Comparison of ENCODE assay signal across 16 cellular contexts in the genomic region with DNA sequence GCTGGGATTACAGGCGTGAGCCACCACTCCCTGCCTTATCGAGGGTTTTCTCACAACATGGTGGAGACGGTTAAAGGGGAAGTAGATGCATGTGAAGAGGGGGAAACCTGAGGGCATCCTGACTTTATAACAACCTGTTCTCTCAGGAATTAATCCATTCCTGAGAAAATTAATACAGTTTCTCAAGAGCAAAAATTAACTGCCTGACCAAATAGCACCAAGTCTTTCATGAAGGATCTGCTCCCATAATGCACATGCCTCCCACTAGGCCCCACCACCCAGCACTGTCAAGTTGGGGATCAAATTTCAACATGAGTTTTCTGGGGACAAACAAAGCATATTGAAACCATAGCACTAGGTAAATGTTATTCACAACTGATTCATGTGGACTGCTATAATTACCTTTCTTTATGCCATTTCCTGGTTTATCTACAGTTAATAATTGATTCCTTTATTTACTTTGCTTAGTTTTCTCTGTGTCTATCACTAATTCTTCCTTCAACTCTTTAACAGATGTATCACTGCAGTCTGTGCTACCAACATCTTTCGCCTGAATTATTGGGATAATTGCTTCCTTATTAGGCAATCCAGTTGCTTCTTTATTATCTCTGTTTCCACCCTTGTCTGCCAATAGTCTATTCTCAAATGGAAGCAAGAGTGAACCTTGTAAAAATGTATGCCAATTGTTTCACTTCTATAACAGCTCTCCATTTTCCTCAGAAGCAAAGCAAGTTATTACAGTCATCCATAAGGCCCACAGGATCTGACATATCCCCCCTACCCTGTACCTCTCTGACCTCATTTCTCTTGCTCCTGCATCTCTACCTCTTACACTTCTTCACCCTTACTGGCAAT. TPM values are rescaled to one million over a fixed set of nuclear protein-coding genes. Genes with fewer than 3 reads are reported as not detected.
DNase-seq lines count a peak whose midpoint lies in the region; ATAC-seq, FAIRE-seq and TF ChIP-seq lines count a peak whose summit lies in the region.
"Had no signal": no experiment of that assay in that cellular context is flagged by ENCODE, and none has a peak within 500 bp of the region (broad histone marks: within the 10 kb centered on the region; RNA-seq: fewer than 3 reads in every experiment).

No MANE protein-coding gene starts in this region.

- peaks cover 35% of the 10 kb centered on the region for H3K4me1 ChIP-seq in HepG2 (ENCODE audit: insufficient read depth, low read length)
- H3K4me1 ChIP-seq in CD8-positive, alpha-beta memory T cell (ENCODE audit: insufficient read depth, low read length), result no peaks in the 10 kb centered on the region
- H3K4me1 ChIP-seq: parathyroid adenoma had no signal

- peak overlapping the region; percentile 48 for H3K9ac ChIP-seq in HepG2 (ENCODE audit: insufficient read depth, low read depth, low read length)
- H3K9ac ChIP-seq: parathyroid adenoma had no signal

- no TSS peak for BruUV-seq in HepG2 (replicated peaks; lab: Mats Ljungman, UMichigan)

- ATAC-seq in HepG2, result peak; percentile 92
- no peak for ATAC-seq in HG03439 (IDR thresholded peaks at IDR 0.05; ENCODE audit: unreplicated experiment)

- no peaks in the 10 kb centered on the region for H3K79me2 ChIP-seq in HepG2 (ENCODE audit: insufficient read depth, low read length)
- H3K79me2 ChIP-seq: parathyroid adenoma had no signal

- POLR2A ChIA-PET in HepG2 (lab: Yijun Ruan, JAX), result no interaction called here
- POLR2A ChIA-PET in CD8-positive, alpha-beta memory T cell (lab: Charles Lee), result no interaction called here

- H3K27me3 Mint-ChIP-seq in osteocyte (ENCODE audit: unreplicated experiment), result no peaks in the 10 kb centered on the region
- peaks cover 4 to 13% of the 10 kb centered on the region in 2 donors for H3K27me3 Mint-ChIP-seq in CD8-positive, alpha-beta memory T cell
- H3K27me3 Mint-ChIP-seq: activated naive CD8-positive, alpha-beta T cell had no signal

- no peaks in the 10 kb centered on the region for H3K4me1 Mint-ChIP-seq in osteocyte (ENCODE audit: unreplicated experiment)
- no peaks in the 10 kb centered on the region for H3K4me1 Mint-ChIP-seq in CD8-positive, alpha-beta memory T cell

- H3K27ac ChIP-seq in HepG2 (ENCODE audit: extremely low read length, insufficient read depth, low read length), result peak overlapping the region; percentile 28
- no peak overlapping the region for H3K27ac ChIP-seq in CD8-positive, alpha-beta memory T cell (ENCODE audit: low read depth, low read length)
- H3K27ac ChIP-seq: parathyroid adenoma had no signal

- no peak overlapping the region for H3K27ac Mint-ChIP-seq in osteocyte (ENCODE audit: unreplicated experiment)
- no peak overlapping the region for H3K27ac Mint-ChIP-seq in CD8-positive, alpha-beta memory T cell
- H3K27ac Mint-ChIP-seq: activated naive CD8-positive, alpha-beta T cell had no signal

- CTCF ChIA-PET in HepG2 (lab: Yijun Ruan, JAX; ENCODE audit: low intra/inter-chr PET ratio, low total read pairs), result no interaction called here
- CTCF ChIA-PET in CD8-positive, alpha-beta memory T cell (lab: Charles Lee), result no interaction called here

- peak overlapping the region; percentile 36 for H3K4me2 ChIP-seq in HepG2 (ENCODE audit: low read depth, low read length)

- H3K9me3 Mint-ChIP-seq in osteocyte (ENCODE audit: unreplicated experiment), result no peaks in the 10 kb centered on the region
- H3K9me3 Mint-ChIP-seq in CD8-positive, alpha-beta memory T cell, result no peaks in the 10 kb centered on the region

- peak overlapping the region; percentile 35 for H2AFZ ChIP-seq in HepG2 (ENCODE audit: low read length)
- H2AFZ ChIP-seq: parathyroid adenoma had no signal

- 38% methylated on average over 4 of the region's 4 CpGs for WGBS in HepG2 (ENCODE audit: low lambda C conversion rate)

- DNase-seq in COLO668 (lab: John Stamatoyannopoulos, UW; ENCODE audit: unreplicated experiment) (peak; percentile 24), HT1080 (ENCODE audit: low read depth) (peak; percentile 3), RCC 7860 (ENCODE audit: low spot score) (peak; percentile 67), HepG2 (ENCODE audit: low spot score) (peak; percentile 83), osteocyte (ENCODE audit: extremely low spot score, unreplicated experiment) (no peak), NCI-H510A treated with DMSO at 0.1 percent for 48 hours (lab: John Stamatoyannopoulos, UW) (no peak)
- no peak for DNase-seq in CD8-positive, alpha-beta memory T cell
- DNase-seq: activated CD4-positive, CD25-positive, alpha-beta regulatory T cell treated with anti-CD3 and anti-CD28 coated beads, Interleukin-2, amount 50 U/mL, for 72 hours; activated CD8-positive, alpha-beta memory T cell treated with anti-CD3 and anti-CD28 coated beads, Interleukin-2, amount 50 U/mL, for 48 hours; DMS79 treated with DMSO at 0.1 percent for 48 hours; foreskin fibroblast; RPMI8226; T-helper 1 cell had no signal

- H3K4me3 ChIP-seq in HepG2 (replicated peaks in 1 of 3; ENCODE audit: insufficient read depth in 1 of 3, low read depth in 2 of 3, low read length in 3 of 3), result peak overlapping the region in 1 of 3 experiments; percentile 4; a peak in 1 of 6 replicates
- no peak overlapping the region for H3K4me3 ChIP-seq in CD8-positive, alpha-beta memory T cell (ENCODE audit: low read length)

- H3K27me3 ChIP-seq in HepG2 (ENCODE audit: control insufficient read depth in 1 of 2, insufficient read depth in 2 of 2, low read length in 2 of 2), result no peaks in the 10 kb centered on the region
- H3K27me3 ChIP-seq in CD8-positive, alpha-beta memory T cell (ENCODE audit: insufficient read depth, low read length, poor library complexity, severe bottlenecking), result no peaks in the 10 kb centered on the region

- TF ChIP-seq EP300 in HepG2 (IDR thresholded peaks at IDR 0.05; ENCODE audit: low read depth in 2 of 2, low read length in 2 of 2) (no peak), HepG2 (CRISPR knock-in tag; IDR thresholded peaks at IDR 0.05; ENCODE audit: borderline replicate concordance) (no peak)

- H3K36me3 ChIP-seq in HepG2 (replicated peaks in 1 of 2; ENCODE audit: control insufficient read depth in 1 of 2, insufficient read depth in 2 of 2, low read length in 2 of 2), result no peaks in the 10 kb centered on the region
- H3K36me3 ChIP-seq in CD8-positive, alpha-beta memory T cell (ENCODE audit: insufficient read depth, low read length), result no peaks in the 10 kb centered on the region

- TF ChIP-seq CTCF in HepG2 (CRISPR knock-in tag; IDR thresholded peaks at IDR 0.05) (no peak), osteocyte (IDR thresholded peaks at IDR 0.05) (no peak)

- no peak overlapping the region for H3K4me3 Mint-ChIP-seq in osteocyte (ENCODE audit: unreplicated experiment)
- no peak overlapping the region for H3K4me3 Mint-ChIP-seq in CD8-positive, alpha-beta memory T cell
- H3K4me3 Mint-ChIP-seq: activated naive CD8-positive, alpha-beta T cell had no signal

- no peaks in the 10 kb centered on the region for H3K36me3 Mint-ChIP-seq in osteocyte (ENCODE audit: unreplicated experiment)
- no peaks in the 10 kb centered on the region for H3K36me3 Mint-ChIP-seq in CD8-positive, alpha-beta memory T cell
- H3K36me3 Mint-ChIP-seq: activated naive CD8-positive, alpha-beta T cell had no signal

- FAIRE-seq in RCC 7860 (lab: Jason Lieb, UNC) (peak; percentile 40), HepG2 (lab: Jason Lieb, UNC) (peak; percentile 30)

- in situ Hi-C loops in HepG2 (cut with HindIII; ENCODE audit: extremely low pct_ligation_motif_present, low pct_unique_long_range_greater_than_20kb), result no loop called here

- no peak for TF ChIP-seq POLR2A in HepG2 (IDR thresholded peaks at IDR 0.05; ENCODE audit: insufficient read depth in 1 of 2, low read depth in 2 of 2, low read length in 2 of 2)

- intact Hi-C loops in HepG2 (cut with micrococcal nuclease; ENCODE audit: unreplicated experiment), result no loop called here

- H3K9me3 ChIP-seq in HepG2 (ENCODE audit: low read length), result no peaks in the 10 kb centered on the region
- no peaks in the 10 kb centered on the region for H3K9me3 ChIP-seq in CD8-positive, alpha-beta memory T cell (ENCODE audit: low read length)

- TF ChIP-seq RAD21 in HepG2 (CRISPR knock-in tag; IDR thresholded peaks at IDR 0.05), result no peak

- no peaks in the 10 kb centered on the region for H4K20me1 ChIP-seq in HepG2 (ENCODE audit: insufficient read depth, low read length)

RNA-seq across cellular contexts. Expression of a gene that starts 12.9 kb away (rescaled TPM):
- 28.9 and 34.4 TPM in 2 replicates for total RNA-seq in HT1080 (2014; rRNA removed; shearing (Covaris generic))
- polyA plus RNA-seq in HT1080 (2015; cell fraction: cytosol; rRNA removed), result 33.6 and 37.0 TPM in 2 replicates
- polyA plus RNA-seq in HT1080 (2015; cell fraction: nucleus; rRNA removed), result 29.7 and 31.9 TPM in 2 replicates
- total RNA-seq in HepG2 (2016; rRNA removed; fragmentation: Illumina TruSeq; extraction: Trizol), result 56.1 and 70.3 TPM in 2 replicates
- 11.5 and 13.8 TPM in 2 replicates for total RNA-seq in HepG2 (2016; cell fraction: cytosol; rRNA removed; fragmentation: Illumina TruSeq; extraction: Trizol; ENCODE audit: low read depth)
- 53.2 and 64.7 TPM in 2 replicates for total RNA-seq in HepG2 (2016; cell fraction: insoluble cytoplasmic fraction; rRNA removed; fragmentation: Illumina TruSeq; extraction: Trizol)
- total RNA-seq in HepG2 (2016; cell fraction: membrane; rRNA removed; fragmentation: Illumina TruSeq; extraction: Trizol), result 24.0 and 26.1 TPM in 2 replicates
- 34.2 and 41.8 TPM in 2 replicates for total RNA-seq in HepG2 (2016; cell fraction: nucleus; rRNA removed; fragmentation: Illumina TruSeq; extraction: Trizol)
- polyA plus RNA-seq in HepG2 (2011; rRNA removed), result 32.5 and 35.2 TPM in 2 replicates
- 28.3 and 35.6 TPM in 2 replicates for polyA plus RNA-seq in HepG2 (2011; cell fraction: cytosol; rRNA removed)
- 15.9 and 21.5 TPM in 2 replicates for polyA plus RNA-seq in HepG2 (2011; cell fraction: nucleus; rRNA removed)
- 41.4 and 61.9 TPM in 2 replicates for polyA plus RNA-seq in HepG2 (2012)
- polyA plus RNA-seq in HepG2 (2016; cell fraction: cytosol; fragmentation: Illumina TruSeq; extraction: Trizol; ENCODE audit: low read depth), result 9.9 and 13.3 TPM in 2 replicates
- polyA plus RNA-seq in HepG2 (2016; cell fraction: insoluble cytoplasmic fraction; fragmentation: Illumina TruSeq; extraction: Trizol; ENCODE audit: low read depth), result 65.0 and 70.1 TPM in 2 replicates
- 24.5 and 25.1 TPM in 2 replicates for polyA plus RNA-seq in HepG2 (2016; cell fraction: membrane; fragmentation: Illumina TruSeq; extraction: Trizol; ENCODE audit: low read depth)
- 32.3 and 34.1 TPM in 2 replicates for polyA plus RNA-seq in HepG2 (2016; cell fraction: nucleus; fragmentation: Illumina TruSeq; extraction: Trizol; ENCODE audit: insufficient read depth, low read depth)
- 43.1 and 46.3 TPM in 2 replicates for polyA minus RNA-seq in HepG2 (2011; rRNA and poly(A)+ RNA removed; ENCODE audit: low replicate concordance)
- polyA minus RNA-seq in HepG2 (2011; cell fraction: cytosol; rRNA and poly(A)+ RNA removed), result 17.9 and 20.9 TPM in 2 replicates
- polyA minus RNA-seq in HepG2 (2011; cell fraction: nucleus; rRNA and poly(A)+ RNA removed), result 39.0 and 39.1 TPM in 2 replicates
- 58.9 and 66.3 TPM in 2 replicates for total RNA-seq in osteocyte
- 10 to 100 TPM; 26.9 to 27.9 TPM for total RNA-seq in CD8-positive, alpha-beta memory T cell
- polyA plus RNA-seq in CD8-positive, alpha-beta memory T cell, result 25.3 TPM

RNA-seq across cellular contexts. Expression of a gene that starts 53.1 kb away (rescaled TPM):
- 23.8 and 26.7 TPM in 2 replicates for total RNA-seq in HT1080 (2014; rRNA removed; shearing (Covaris generic))
- 30.4 and 36.5 TPM in 2 replicates for polyA plus RNA-seq in HT1080 (2015; cell fraction: cytosol; rRNA removed)
- polyA plus RNA-seq in HT1080 (2015; cell fraction: nucleus; rRNA removed), result 35.9 and 36.4 TPM in 2 replicates
- total RNA-seq in HepG2 (2016; rRNA removed; fragmentation: Illumina TruSeq; extraction: Trizol) (25.9 and 28.7 TPM in 2 replicates), osteocyte (29.4 and 31.4 TPM in 2 replicates)
- 6.8 and 8.5 TPM in 2 replicates for total RNA-seq in HepG2 (2016; cell fraction: cytosol; rRNA removed; fragmentation: Illumina TruSeq; extraction: Trizol; ENCODE audit: low read depth)
- 23.0 and 32.9 TPM in 2 replicates for total RNA-seq in HepG2 (2016; cell fraction: insoluble cytoplasmic fraction; rRNA removed; fragmentation: Illumina TruSeq; extraction: Trizol)
- total RNA-seq in HepG2 (2016; cell fraction: membrane; rRNA removed; fragmentation: Illumina TruSeq; extraction: Trizol), result 14.0 and 16.5 TPM in 2 replicates
- 18.7 and 28.2 TPM in 2 replicates for total RNA-seq in HepG2 (2016; cell fraction: nucleus; rRNA removed; fragmentation: Illumina TruSeq; extraction: Trizol)
- polyA plus RNA-seq in HepG2 (2011; rRNA removed), result 39.6 and 64.5 TPM in 2 replicates
- polyA plus RNA-seq in HepG2 (2011; cell fraction: cytosol; rRNA removed), result 18.2 and 23.5 TPM in 2 replicates
- 31.5 and 37.6 TPM in 2 replicates for polyA plus RNA-seq in HepG2 (2011; cell fraction: nucleus; rRNA removed)
- polyA plus RNA-seq in HepG2 (2012), result 12.8 and 13.7 TPM in 2 replicates
- polyA plus RNA-seq in HepG2 (2016; cell fraction: cytosol; fragmentation: Illumina TruSeq; extraction: Trizol; ENCODE audit: low read depth), result 3.1 and 3.5 TPM in 2 replicates
- polyA plus RNA-seq in HepG2 (2016; cell fraction: insoluble cytoplasmic fraction; fragmentation: Illumina TruSeq; extraction: Trizol; ENCODE audit: low read depth), result 28.0 and 31.8 TPM in 2 replicates
- polyA plus RNA-seq in HepG2 (2016; cell fraction: membrane; fragmentation: Illumina TruSeq; extraction: Trizol; ENCODE audit: low read depth), result 9.2 and 12.0 TPM in 2 replicates
- polyA plus RNA-seq in HepG2 (2016; cell fraction: nucleus; fragmentation: Illumina TruSeq; extraction: Trizol; ENCODE audit: insufficient read depth, low read depth), result 25.5 and 28.7 TPM in 2 replicates
- polyA minus RNA-seq in HepG2 (2011; rRNA and poly(A)+ RNA removed; ENCODE audit: low replicate concordance), result 69.2 and 137 TPM in 2 replicates
- polyA minus RNA-seq in HepG2 (2011; cell fraction: cytosol; rRNA and poly(A)+ RNA removed), result 30.0 and 30.3 TPM in 2 replicates
- 28.7 and 31.4 TPM in 2 replicates for polyA minus RNA-seq in HepG2 (2011; cell fraction: nucleus; rRNA and poly(A)+ RNA removed)
- total RNA-seq in CD8-positive, alpha-beta memory T cell, result 10 to 100 TPM; 14.9 to 17.6 TPM
- 7.9 TPM for polyA plus RNA-seq in CD8-positive, alpha-beta memory T cell

Comparison
In these comparisons a context has a peak if more than half of its experiments do, and no peak if none do; other contexts are left out.
1. DNase-seq: peak in COLO668 (single experiment), HT1080 (single experiment), RCC 7860 (single experiment) and HepG2 (single experiment); none in osteocyte (single experiment), NCI-H510A treated with DMSO at 0.1 percent for 48 hours (single experiment) and CD8-positive, alpha-beta memory T cell (0 of 5).